ENCODE assay signal across 30 cellular contexts in genomic region chr2:179579744-179580143, GRCh38.
A peak's percentile ranks its signal among the peaks of the same experiment; 100 is the strongest.
DNase-seq lines count a peak whose midpoint lies in the region; ATAC-seq and TF ChIP-seq lines count a peak whose summit lies in the region.
"Had no signal": no experiment of that assay in that cellular context is flagged by ENCODE, and none has a peak within 500 bp of the region (broad histone marks: within the 10 kb centered on the region; RNA-seq: fewer than 3 reads in every experiment).

No MANE protein-coding gene starts in this region.

- H3K36me3 Mint-ChIP-seq in effector memory CD8-positive, alpha-beta T cell (ENCODE audit: insufficient read depth) = no peaks in the 10 kb centered on the region
- H3K36me3 Mint-ChIP-seq: naive thymus-derived CD4-positive, alpha-beta T cell; WTC11 had no signal

- H3K27ac ChIP-seq in left ventricle myocardium inferior (replicated peaks) = no peak overlapping the region
- peak overlapping the region in 3 of 4 donors; percentile 37 to 68 (median 67) for H3K27ac ChIP-seq in body of pancreas
- peak overlapping the region; percentile 19 to 71 for H3K27ac ChIP-seq in liver (ENCODE audit: low read depth in 1 of 2, low read length in 2 of 2)
- H3K27ac ChIP-seq in upper lobe of right lung = no peak overlapping the region
- H3K27ac ChIP-seq: BLaER1, brain microvascular endothelial cell, foreskin keratinocyte, tibial nerve had no signal

- H3K9me3 ChIP-seq in left ventricle myocardium inferior (replicated peaks) = no peaks in the 10 kb centered on the region
- no peaks in the 10 kb centered on the region for H3K9me3 ChIP-seq in body of pancreas
- H3K9me3 ChIP-seq in liver (ENCODE audit: control insufficient read depth in 4 of 4, low read length in 3 of 4) = no peaks in the 10 kb centered on the region
- H3K9me3 ChIP-seq in upper lobe of right lung = no peaks in the 10 kb centered on the region
- H3K9me3 ChIP-seq: BLaER1, tibial nerve had no signal

- H3K4me3 ChIP-seq in left ventricle myocardium inferior (no peak overlapping the region), body of pancreas (no peak overlapping the region), liver (ENCODE audit: low read depth in 1 of 3, low read length in 3 of 3) (no peak overlapping the region), upper lobe of right lung (no peak overlapping the region)
- H3K4me3 ChIP-seq: BLaER1, K562, tibial nerve had no signal

- no peak overlapping the region for H3K9ac ChIP-seq in liver (ENCODE audit: low read depth in 1 of 2, low read length in 2 of 2)
- H3K9ac ChIP-seq: BLaER1 had no signal

- no peak for TF ChIP-seq POLR2A in body of pancreas (IDR thresholded peaks at IDR 0.05)

- ATAC-seq in Right ventricle myocardium inferior (peak; percentile 17), body of pancreas (peak; percentile 90), upper lobe of right lung (peak; percentile 38), GM21619 (IDR thresholded peaks at IDR 0.05; ENCODE audit: unreplicated experiment) (no peak)
- no peak for ATAC-seq in effector memory CD8-positive, alpha-beta T cell (replicated peaks)
- ATAC-seq: foreskin keratinocyte; HCT116; K562; naive thymus-derived CD4-positive, alpha-beta T cell had no signal

- peak; percentile 19 to 25 for TF ChIP-seq RAD21 in liver (IDR thresholded peaks at IDR 0.05)

- H3K4me3 Mint-ChIP-seq in effector memory CD8-positive, alpha-beta T cell = no peak overlapping the region
- H3K4me3 Mint-ChIP-seq: activated CD4-positive, alpha-beta T cell treated with anti-CD3 and anti-CD28 coated beads, Interleukin-2, amount 10 ng/mL, durations not matched to agents 7 days and 5 days; naive thymus-derived CD4-positive, alpha-beta T cell; WTC11 had no signal

- intact Hi-C loops in Right ventricle myocardium inferior (cut with DNase I) (loop anchor here (10.0 kb wide), 1 partner anchor 155 kb away; no protein-coding TSS in a partner anchor), left ventricle myocardium inferior (cut with micrococcal nuclease) (no loop called here), body of pancreas (cut with DNase I) (no loop called here), upper lobe of right lung (cut with DNase I) (no loop called here)

- H3K4me1 ChIP-seq in left ventricle myocardium inferior (peaks cover 19% of the 10 kb centered on the region), body of pancreas (peaks cover 35% of the 10 kb centered on the region), liver (ENCODE audit: control insufficient read depth in 4 of 4, insufficient read depth in 4 of 4, low read length in 3 of 4) (peaks cover 3 to 39% (median 28%) of the 10 kb centered on the region in 4 donors), upper lobe of right lung (peaks cover 8% of the 10 kb centered on the region)
- H3K4me1 ChIP-seq: BLaER1, foreskin keratinocyte had no signal

- H3K36me3 ChIP-seq in left ventricle myocardium inferior = no peaks in the 10 kb centered on the region
- H3K36me3 ChIP-seq in body of pancreas (replicated peaks in 1 of 2; ENCODE audit: insufficient read depth in 1 of 2, low read depth in 2 of 2) = no peaks in the 10 kb centered on the region
- H3K36me3 ChIP-seq in liver (ENCODE audit: control insufficient read depth in 4 of 4, insufficient read depth in 3 of 4, low read depth in 1 of 4, low read length in 3 of 4) = no peaks in the 10 kb centered on the region
- H3K36me3 ChIP-seq in upper lobe of right lung = no peaks in the 10 kb centered on the region
- H3K36me3 ChIP-seq: BLaER1, brain microvascular endothelial cell, tibial nerve had no signal

- peaks cover 0 to 5% of the 10 kb centered on the region in 2 donors for H3K9me3 Mint-ChIP-seq in effector memory CD8-positive, alpha-beta T cell
- H3K9me3 Mint-ChIP-seq: activated CD4-positive, alpha-beta T cell treated with anti-CD3 and anti-CD28 coated beads, Interleukin-2, amount 10 ng/mL, durations not matched to agents 7 days and 5 days had no signal

- DNase-seq in Right ventricle myocardium inferior (ENCODE audit: missing footprints) (no peak), left ventricle myocardium inferior (no peak), body of pancreas (peak in 2 of 4 donors; percentile 19 to 42), upper lobe of right lung (no peak), pons (ENCODE audit: low spot score) (no peak)
- no peak for DNase-seq in effector memory CD8-positive, alpha-beta T cell
- DNase-seq: activated CD4-positive, alpha-beta T cell treated with anti-CD3 and anti-CD28 coated beads, Interleukin-2, amount 10 ng/mL, durations not matched to agents 7 days and 5 days; activated T-cell treated with anti-CD3 and anti-CD28 coated beads, Interleukin-2, amount 50 U/mL, for 48 hours; brain microvascular endothelial cell; COR-L47; DND-41; effector CD8-positive, alpha-beta T cell; foreskin keratinocyte; left ventricle myocardium superior; midbrain; MM.1S; naive thymus-derived CD4-positive, alpha-beta T cell; NCI-H1436 treated with DMSO at 0.1 percent for 48 hours; NCI-H2107; NCI-H446; NCI-H82; occipital lobe; OCI-M1 had no signal

- TF ChIP-seq CTCF in left ventricle myocardium inferior (IDR thresholded peaks at IDR 0.05; ENCODE audit: borderline replicate concordance) = no peak
- no peak for TF ChIP-seq CTCF in body of pancreas (IDR thresholded peaks at IDR 0.05)
- TF ChIP-seq CTCF in liver (IDR thresholded peaks at IDR 0.05; ENCODE audit: low read depth, low read length, missing input control) = no peak
- no peak for TF ChIP-seq CTCF in upper lobe of right lung (IDR thresholded peaks at IDR 0.05)

- H3K4me1 Mint-ChIP-seq in effector memory CD8-positive, alpha-beta T cell (ENCODE audit: low read depth in 2 of 2) = no peaks in the 10 kb centered on the region
- H3K4me1 Mint-ChIP-seq: activated CD4-positive, alpha-beta T cell treated with anti-CD3 and anti-CD28 coated beads, Interleukin-2, amount 10 ng/mL, durations not matched to agents 7 days and 5 days; naive thymus-derived CD4-positive, alpha-beta T cell had no signal

- H3K27ac Mint-ChIP-seq in effector memory CD8-positive, alpha-beta T cell = no peak overlapping the region
- H3K27ac Mint-ChIP-seq: activated CD4-positive, alpha-beta T cell treated with anti-CD3 and anti-CD28 coated beads, Interleukin-2, amount 10 ng/mL, durations not matched to agents 7 days and 5 days; naive thymus-derived CD4-positive, alpha-beta T cell; WTC11 had no signal

- no peaks in the 10 kb centered on the region for H3K27me3 Mint-ChIP-seq in effector memory CD8-positive, alpha-beta T cell
- H3K27me3 Mint-ChIP-seq: activated CD4-positive, alpha-beta T cell treated with anti-CD3 and anti-CD28 coated beads, Interleukin-2, amount 10 ng/mL, durations not matched to agents 7 days and 5 days; naive thymus-derived CD4-positive, alpha-beta T cell had no signal

- H3K27me3 ChIP-seq in left ventricle myocardium inferior (ENCODE audit: low read depth) (no peaks in the 10 kb centered on the region), body of pancreas (no peaks in the 10 kb centered on the region), liver (ENCODE audit: control insufficient read depth in 4 of 4, insufficient read depth in 4 of 4, low read length in 3 of 4) (no peaks in the 10 kb centered on the region), upper lobe of right lung (no peaks in the 10 kb centered on the region)
- H3K27me3 ChIP-seq: BLaER1, brain microvascular endothelial cell, foreskin keratinocyte, tibial nerve had no signal

TF ChIP-seq in liver, 16 proteins besides CTCF, POLR2A, EP300 and RAD21 (continues in another document):
- TF ChIP-seq REST (IDR thresholded peaks at IDR 0.05) (no peak), HNF4G (IDR thresholded peaks at IDR 0.05) (no peak), HNF4A (conservative IDR thresholded peaks at IDR 0.05) (peak; percentile 57 to 66), NR2F2 (IDR thresholded peaks at IDR 0.05) (no peak), JUND (IDR thresholded peaks at IDR 0.05) (peak in 1 of 2 donors; percentile 32), FOXA1 (IDR thresholded peaks at IDR 0.05) (no peak), GABPA (IDR thresholded peaks at IDR 0.05 in 1 of 2, conservative IDR thresholded peaks at IDR 0.05 in 1 of 2) (no peak), TAF1 (conservative IDR thresholded peaks at IDR 0.05) (no peak), FOXA2 (IDR thresholded peaks at IDR 0.05) (no peak), EGR1 (IDR thresholded peaks at IDR 0.05; ENCODE audit: low read depth in 2 of 2) (no peak), SP1 (IDR thresholded peaks at IDR 0.05) (peak; percentile 36)
- TF ChIP-seq, protein P1, sequence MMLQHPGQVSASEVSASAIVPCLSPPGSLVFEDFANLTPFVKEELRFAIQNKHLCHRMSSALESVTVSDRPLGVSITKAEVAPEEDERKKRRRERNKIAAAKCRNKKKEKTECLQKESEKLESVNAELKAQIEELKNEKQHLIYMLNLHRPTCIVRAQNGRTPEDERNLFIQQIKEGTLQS (IDR thresholded peaks at IDR 0.05) = no peak

Comparison
In these comparisons a context has a peak if more than half of its experiments do, and no peak if none do; other contexts are left out.
1. ATAC-seq: peak in Right ventricle myocardium inferior (single experiment), body of pancreas (single experiment) and upper lobe of right lung (single experiment); none in GM21619 (single experiment) and effector memory CD8-positive, alpha-beta T cell (single experiment).
2. H3K27ac ChIP-seq: peak in body of pancreas (3 of 4) and liver (2 of 2); none in left ventricle myocardium inferior (single experiment) and upper lobe of right lung (single experiment).